Comparison of ENCODE assay signal across 1 cellular context in the genomic region with DNA sequence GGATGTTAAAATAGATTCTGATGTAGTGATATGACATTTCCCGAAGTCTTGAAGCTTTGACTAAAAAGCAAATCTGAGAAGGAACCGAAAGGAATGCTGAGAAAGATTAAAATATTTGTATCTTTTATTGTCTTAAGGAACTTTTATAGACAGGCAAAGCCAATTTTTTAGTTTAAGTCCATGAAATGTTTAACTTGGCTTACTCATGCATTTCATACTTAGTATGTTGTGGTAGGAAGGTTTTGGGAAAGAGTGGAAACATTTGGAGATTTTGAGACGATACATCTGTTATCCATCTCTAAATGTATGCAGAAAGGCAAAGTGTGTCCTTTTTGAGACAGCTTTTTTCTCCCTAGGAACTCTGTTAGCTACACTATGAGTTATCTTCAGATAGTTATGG.
TF ChIP-seq lines count a peak whose summit lies in the region.

No MANE protein-coding gene starts in this region.

TF ChIP-seq in HEK293T, 16 proteins besides CTCF, POLR2A, EP300 and RAD21 (continued from another document):
- TF ChIP-seq, protein P1, sequence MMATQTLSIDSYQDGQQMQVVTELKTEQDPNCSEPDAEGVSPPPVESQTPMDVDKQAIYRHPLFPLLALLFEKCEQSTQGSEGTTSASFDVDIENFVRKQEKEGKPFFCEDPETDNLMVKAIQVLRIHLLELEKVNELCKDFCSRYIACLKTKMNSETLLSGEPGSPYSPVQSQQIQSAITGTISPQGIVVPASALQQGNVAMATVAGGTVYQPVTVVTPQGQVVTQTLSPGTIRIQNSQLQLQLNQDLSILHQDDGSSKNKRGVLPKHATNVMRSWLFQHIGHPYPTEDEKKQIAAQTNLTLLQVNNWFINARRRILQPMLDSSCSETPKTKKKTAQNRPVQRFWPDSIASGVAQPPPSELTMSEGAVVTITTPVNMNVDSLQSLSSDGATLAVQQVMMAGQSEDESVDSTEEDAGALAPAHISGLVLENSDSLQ (IDR thresholded peaks at IDR 0.05) = no peak
- no peak for TF ChIP-seq ELF4 (IDR thresholded peaks at IDR 0.05)
- no peak for TF ChIP-seq CTBP1 (IDR thresholded peaks at IDR 0.05; ENCODE audit: borderline replicate concordance)
- TF ChIP-seq SP1 (IDR thresholded peaks at IDR 0.05) = no peak
- no peak for TF ChIP-seq TARDBP (IDR thresholded peaks at IDR 0.05)
- TF ChIP-seq FOXK2 (IDR thresholded peaks at IDR 0.05) = no peak
- no peak for TF ChIP-seq ARNT (IDR thresholded peaks at IDR 0.05)
- no peak for TF ChIP-seq FOXA1 (IDR thresholded peaks at IDR 0.05)
- TF ChIP-seq ZNF384 (IDR thresholded peaks at IDR 0.05) = no peak
- no peak for TF ChIP-seq L3MBTL2 (conservative IDR thresholded peaks at IDR 0.05)
